25 cellular contexts compared by ENCODE assay signal in the genomic region with DNA sequence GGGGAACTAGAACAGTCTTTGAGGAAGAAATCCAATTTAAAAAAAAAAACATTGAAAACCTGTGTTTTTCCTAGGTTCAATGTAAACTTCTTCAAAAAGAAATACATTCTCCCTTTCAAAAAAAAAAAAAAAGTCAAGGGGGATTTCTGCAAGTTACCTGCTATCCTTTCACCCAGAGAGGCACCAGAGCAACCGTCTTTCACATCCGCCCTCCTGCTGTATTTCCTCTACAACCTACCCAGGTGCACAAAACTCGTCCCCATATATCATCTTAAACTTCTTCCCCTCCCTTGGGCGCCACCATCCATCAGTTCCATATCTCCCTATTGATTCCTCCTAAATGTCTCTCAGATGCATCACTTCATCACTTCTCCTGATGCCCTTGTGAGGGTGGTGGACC.
"Had no signal": no experiment of that assay in that cellular context is flagged by ENCODE, and none has a peak within 500 bp of the region (broad histone marks: within the 10 kb centered on the region; RNA-seq: fewer than 3 reads in every experiment).

No MANE protein-coding gene starts in this region.

- H3K36me3 Mint-ChIP-seq: stimulated activated effector memory CD8-positive, alpha-beta T cell treated with anti-CD3 and anti-CD28 coated beads, Interleukin-12 subunit alpha, Interleukin-12 subunit beta, amount 100 ng/mL, for 72 hours had no signal

- H3K27ac Mint-ChIP-seq: endodermal cell; nephron progenitor cell; stimulated activated effector memory CD8-positive, alpha-beta T cell treated with anti-CD3 and anti-CD28 coated beads, Interleukin-12 subunit alpha, Interleukin-12 subunit beta, amount 100 ng/mL, for 72 hours had no signal

- ATAC-seq: foreskin keratinocyte; heart left ventricle; left colon; left ventricle myocardium superior; psoas muscle; right lobe of liver; stimulated activated effector memory CD8-positive, alpha-beta T cell treated with anti-CD3 and anti-CD28 coated beads, Interleukin-12 subunit alpha, Interleukin-12 subunit beta, amount 100 ng/mL, for 72 hours; stimulated activated naive CD8-positive, alpha-beta T cell treated with anti-CD3 and anti-CD28 coated beads, Interleukin-15, Interleukin-2, amounts not matched to agents 100 U/mL and 50 U/mL, for 24 hours; upper lobe of right lung had no signal

- H3K9me3 Mint-ChIP-seq: endodermal cell; stimulated activated effector memory CD8-positive, alpha-beta T cell treated with anti-CD3 and anti-CD28 coated beads, Interleukin-12 subunit alpha, Interleukin-12 subunit beta, amount 100 ng/mL, for 72 hours had no signal

- H3K36me3 ChIP-seq: colonic mucosa, heart left ventricle, right lobe of liver, tibial nerve, upper lobe of right lung had no signal

- FAIRE-seq: endothelial cell of umbilical vein had no signal

- DNase-seq: colonic mucosa; dermis blood vessel endothelial cell; endodermal cell; erythroblast; foreskin keratinocyte; heart left ventricle; hippocampal formation; left colon; left ventricle myocardium superior; mesenchymal stem cell; midbrain; nephron progenitor cell; psoas muscle; retina; right lobe of liver; stimulated activated CD4-positive, alpha-beta T cell treated with anti-CD3 and anti-CD28 coated beads, Interleukin-4, amount 100 ng/mL, for 1 hour; stimulated activated CD8-positive, alpha-beta memory T cell treated with anti-CD3 and anti-CD28 coated beads, Interleukin-4, amount 100 ng/mL, for 48 hours; stimulated activated naive CD8-positive, alpha-beta T cell treated with anti-CD3 and anti-CD28 coated beads, Interleukin-15, Interleukin-2, amounts not matched to agents 100 U/mL and 50 U/mL, for 24 hours; testis; upper lobe of right lung had no signal

- H3K4me1 Mint-ChIP-seq: endodermal cell had no signal

- H3K4me3 Mint-ChIP-seq: endodermal cell; nephron progenitor cell; stimulated activated effector memory CD8-positive, alpha-beta T cell treated with anti-CD3 and anti-CD28 coated beads, Interleukin-12 subunit alpha, Interleukin-12 subunit beta, amount 100 ng/mL, for 72 hours had no signal

- H3K4me1 ChIP-seq: colonic mucosa, foreskin keratinocyte, right lobe of liver, testis, upper lobe of right lung had no signal

- H3K9me3 ChIP-seq: colonic mucosa, heart left ventricle, psoas muscle, right lobe of liver, testis, tibial nerve, upper lobe of right lung had no signal

- H3K27me3 ChIP-seq: colonic mucosa, foreskin keratinocyte, heart left ventricle, right lobe of liver, testis, tibial nerve, upper lobe of right lung had no signal

- H3K27ac ChIP-seq: colonic mucosa, foreskin keratinocyte, heart left ventricle, parathyroid adenoma, psoas muscle, right lobe of liver, testis, tibial nerve, upper lobe of right lung had no signal

- H3K4me3 ChIP-seq: colonic mucosa, heart left ventricle, lung, psoas muscle, right lobe of liver, testis, tibial nerve, upper lobe of right lung had no signal
